1 cellular context compared by ENCODE assay signal in the genomic region with DNA sequence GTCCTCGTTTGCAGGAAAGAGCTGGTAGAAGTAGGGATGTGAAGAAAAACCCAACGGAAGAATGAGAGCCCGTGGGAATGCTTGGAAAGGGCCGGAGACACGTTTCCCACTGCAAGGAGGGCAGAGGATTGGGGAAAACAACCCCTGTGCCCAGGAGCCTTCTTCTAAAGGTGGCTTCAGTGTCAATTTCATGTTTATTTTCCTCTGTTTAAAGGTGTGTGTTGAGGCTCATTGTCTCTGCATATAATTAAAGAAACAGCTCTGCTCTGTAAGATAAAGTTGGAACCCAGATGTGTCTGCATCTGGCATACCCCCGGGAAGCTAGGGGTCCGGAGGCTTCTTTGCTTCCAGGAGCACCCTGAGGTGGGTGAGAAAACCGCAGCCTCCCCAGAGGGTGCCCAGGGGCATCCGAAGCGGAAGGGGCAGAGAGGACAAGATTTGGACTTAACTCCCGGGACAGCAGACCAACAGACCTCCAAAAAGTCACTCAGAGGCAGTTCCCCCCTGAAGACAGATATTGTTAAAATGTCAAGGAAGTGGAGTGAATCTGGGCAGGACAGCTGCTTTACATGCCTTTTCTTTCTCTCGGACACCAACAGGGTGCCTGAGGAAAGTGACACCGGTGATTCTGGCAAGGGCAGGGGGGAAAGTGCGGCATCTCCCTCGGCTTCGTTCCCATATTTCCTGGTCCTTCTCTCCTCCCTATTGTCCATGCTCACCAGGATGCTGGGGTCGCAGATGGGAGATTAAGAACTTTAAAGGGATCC.
TF ChIP-seq lines count a peak whose summit lies in the region.

No MANE protein-coding gene starts in this region.

TF ChIP-seq in IMR-90, 13 proteins besides CTCF, POLR2A, EP300 and RAD21:
- TF ChIP-seq, protein P1, sequence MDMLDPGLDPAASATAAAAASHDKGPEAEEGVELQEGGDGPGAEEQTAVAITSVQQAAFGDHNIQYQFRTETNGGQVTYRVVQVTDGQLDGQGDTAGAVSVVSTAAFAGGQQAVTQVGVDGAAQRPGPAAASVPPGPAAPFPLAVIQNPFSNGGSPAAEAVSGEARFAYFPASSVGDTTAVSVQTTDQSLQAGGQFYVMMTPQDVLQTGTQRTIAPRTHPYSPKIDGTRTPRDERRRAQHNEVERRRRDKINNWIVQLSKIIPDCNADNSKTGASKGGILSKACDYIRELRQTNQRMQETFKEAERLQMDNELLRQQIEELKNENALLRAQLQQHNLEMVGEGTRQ (IDR thresholded peaks at IDR 0.05; ENCODE audit: low read depth, low read length), result no peak
- TF ChIP-seq FOS (IDR thresholded peaks at IDR 0.05; ENCODE audit: low read depth, low read length), result no peak
- no peak for TF ChIP-seq MAFK (IDR thresholded peaks at IDR 0.05; ENCODE audit: low read depth, low read length)
- no peak for TF ChIP-seq MXI1 (IDR thresholded peaks at IDR 0.05; ENCODE audit: borderline replicate concordance, low read depth, low read length)
- no peak for TF ChIP-seq RFX5 (IDR thresholded peaks at IDR 0.05; ENCODE audit: low read depth, low read length)
- no peak for TF ChIP-seq SMC3 (IDR thresholded peaks at IDR 0.05; ENCODE audit: low read depth, low read length)
- TF ChIP-seq CEBPB (IDR thresholded peaks at IDR 0.05; ENCODE audit: low read depth, low read length), result no peak
- TF ChIP-seq CHD1 (IDR thresholded peaks at IDR 0.05; ENCODE audit: low read depth, low read length), result no peak
- no peak for TF ChIP-seq BHLHE40 (IDR thresholded peaks at IDR 0.05; ENCODE audit: low read depth, low read length)
- TF ChIP-seq NFE2L2 (IDR thresholded peaks at IDR 0.05; ENCODE audit: low read depth, low read length), result no peak
- no peak for TF ChIP-seq MAZ (IDR thresholded peaks at IDR 0.05; ENCODE audit: borderline replicate concordance, low read depth, low read length)
- no peak for TF ChIP-seq RCOR1 (IDR thresholded peaks at IDR 0.05; ENCODE audit: insufficient replicate concordance, low read length)
- TF ChIP-seq, protein P2, sequence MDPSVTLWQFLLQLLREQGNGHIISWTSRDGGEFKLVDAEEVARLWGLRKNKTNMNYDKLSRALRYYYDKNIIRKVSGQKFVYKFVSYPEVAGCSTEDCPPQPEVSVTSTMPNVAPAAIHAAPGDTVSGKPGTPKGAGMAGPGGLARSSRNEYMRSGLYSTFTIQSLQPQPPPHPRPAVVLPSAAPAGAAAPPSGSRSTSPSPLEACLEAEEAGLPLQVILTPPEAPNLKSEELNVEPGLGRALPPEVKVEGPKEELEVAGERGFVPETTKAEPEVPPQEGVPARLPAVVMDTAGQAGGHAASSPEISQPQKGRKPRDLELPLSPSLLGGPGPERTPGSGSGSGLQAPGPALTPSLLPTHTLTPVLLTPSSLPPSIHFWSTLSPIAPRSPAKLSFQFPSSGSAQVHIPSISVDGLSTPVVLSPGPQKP (IDR thresholded peaks at IDR 0.05; ENCODE audit: borderline replicate concordance, low read depth, low read length), result no peak
TF ChIP-seq in IMR-90: peak in this region for 0.
